ENCODE assay signal across 15 cellular contexts in the genomic region with DNA sequence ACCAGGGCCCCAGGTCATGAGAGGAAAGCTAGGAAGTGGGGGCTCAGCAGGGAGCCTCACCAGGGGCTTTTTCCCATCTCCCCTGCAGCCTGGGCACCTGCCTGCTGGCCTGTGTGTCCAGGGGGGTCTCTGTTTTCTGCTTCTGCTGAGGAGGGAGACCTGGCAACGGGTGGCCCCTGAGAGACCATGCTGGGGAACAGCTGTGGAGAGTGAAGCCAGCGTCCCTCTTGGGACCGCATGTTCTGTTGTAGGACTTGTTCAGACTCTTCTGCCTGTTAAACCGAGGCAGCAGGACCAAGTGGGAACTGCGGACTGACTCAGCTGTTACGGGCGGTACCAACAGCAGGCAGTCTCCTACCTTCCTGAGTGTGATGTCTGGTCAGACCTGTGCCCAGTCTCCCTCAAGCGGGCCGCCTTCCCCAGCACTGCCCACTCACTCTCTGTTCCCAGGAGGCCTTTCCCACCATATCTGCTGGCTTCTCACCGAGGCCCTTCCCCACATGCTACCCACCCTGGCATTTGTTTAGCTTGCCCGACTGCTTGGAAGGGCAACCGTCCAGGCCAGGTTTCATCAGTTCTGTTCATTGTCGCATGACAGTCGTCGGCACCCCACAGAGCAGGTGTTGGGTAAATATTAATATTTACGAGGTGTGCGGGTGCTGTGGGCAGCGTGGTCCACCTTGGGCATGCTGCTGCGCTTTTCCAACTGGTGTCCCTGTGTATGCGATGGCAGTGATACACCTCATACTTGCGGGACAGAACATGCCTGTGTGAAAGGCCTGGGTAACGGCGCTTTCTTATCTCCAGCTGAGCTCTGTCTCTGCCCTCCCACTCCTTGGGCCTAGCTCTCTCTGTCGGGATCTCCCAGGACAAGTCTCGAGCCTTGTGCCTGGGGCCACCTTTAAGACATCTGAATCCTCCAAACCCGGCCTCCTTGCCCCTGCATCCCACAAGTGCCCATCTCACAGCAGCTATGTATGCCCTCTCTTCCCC.
DNase-seq lines count a peak whose midpoint lies in the region; ATAC-seq and TF ChIP-seq lines count a peak whose summit lies in the region.
"Had no signal": no experiment of that assay in that cellular context is flagged by ENCODE, and none has a peak within 500 bp of the region (broad histone marks: within the 10 kb centered on the region; RNA-seq: fewer than 3 reads in every experiment).

No MANE protein-coding gene starts in this region.

- intact Hi-C loops in heart right ventricle (cut with DNase I) (loop anchor here in 2 of 10 donors (10.0 kb wide), 2 partner anchors 67 to 107 kb away; partner anchors contain the start of gene MPRIP (in 1 of the 2)), cardiac septum (cut with DNase I) (no loop called here)

- DNase-seq in heart right ventricle, result no peak
- DNase-seq in cardiac septum (ENCODE audit: low spot score), result no peak
- DNase-seq in chondrocyte (ENCODE audit: low spot score), result peak; percentile 51
- DNase-seq in neural crest cell (ENCODE audit: low read depth, low spot score), result no peak
- no peak for DNase-seq in NCI-H69 (lab: John Stamatoyannopoulos, UW)
- no peak for DNase-seq in NCI-H82 treated with DMSO at 0.1 percent for 48 hours (lab: John Stamatoyannopoulos, UW; ENCODE audit: unreplicated experiment)
- DNase-seq in stimulated activated CD8-positive, alpha-beta memory T cell treated with anti-CD3 and anti-CD28 coated beads, Interleukin-4, amount 100 ng/mL, for 48 hours, result no peak
- no peak for DNase-seq in NCI-H2081 treated with DMSO at 0.1 percent for 48 hours (lab: John Stamatoyannopoulos, UW)
- DNase-seq: activated CD8-positive, alpha-beta memory T cell treated with anti-CD3 and anti-CD28 coated beads, Interleukin-2, amount 50 U/mL, for 4 hours; GM23248; NCI-H1105; stimulated activated CD4-positive, alpha-beta T cell treated with anti-CD3 and anti-CD28 coated beads, Interleukin-4, amount 100 ng/mL, for 24 hours; uterus; WERI-Rb-1 had no signal

- H3K27me3 Mint-ChIP-seq in chondrocyte (ENCODE audit: low read depth), result no peaks in the 10 kb centered on the region
- H3K27me3 Mint-ChIP-seq in neural crest cell (ENCODE audit: low read depth), result no peaks in the 10 kb centered on the region

- H3K27me3 ChIP-seq in heart right ventricle, result no peaks in the 10 kb centered on the region
- H3K27me3 ChIP-seq: uterus had no signal

- WGBS in heart right ventricle, 2 donors, result 67 to 73% methylated on average over 26 of the region's 26 CpGs

- no peak for ATAC-seq in heart right ventricle
- ATAC-seq: activated naive CD4-positive, alpha-beta T cell treated with anti-CD3 and anti-CD28 coated beads, Interleukin-2, amount 50 U/mL, for 72 hours had no signal

- TF ChIP-seq CTCF in heart right ventricle (IDR thresholded peaks at IDR 0.05) (no peak), chondrocyte (IDR thresholded peaks at IDR 0.05) (no peak), neural crest cell (conservative IDR thresholded peaks at IDR 0.05) (no peak)

- H3K36me3 Mint-ChIP-seq in chondrocyte (ENCODE audit: low read depth) (no peaks in the 10 kb centered on the region), neural crest cell (ENCODE audit: low read depth) (no peaks in the 10 kb centered on the region)
- H3K36me3 Mint-ChIP-seq: activated naive CD4-positive, alpha-beta T cell treated with anti-CD3 and anti-CD28 coated beads, Interleukin-2, amount 50 U/mL, for 72 hours had no signal

- peaks cover 53% of the 10 kb centered on the region for H3K4me1 Mint-ChIP-seq in chondrocyte (ENCODE audit: low read depth)
- peaks cover 23% of the 10 kb centered on the region for H3K4me1 Mint-ChIP-seq in neural crest cell

- H3K9me3 ChIP-seq in heart right ventricle, result no peaks in the 10 kb centered on the region
- H3K9me3 ChIP-seq: uterus had no signal

- H3K36me3 ChIP-seq in heart right ventricle, result no peaks in the 10 kb centered on the region
- H3K36me3 ChIP-seq: uterus had no signal

- no peaks in the 10 kb centered on the region for H3K9me3 Mint-ChIP-seq in chondrocyte (ENCODE audit: low read depth)
- H3K9me3 Mint-ChIP-seq in neural crest cell, result no peaks in the 10 kb centered on the region
- H3K9me3 Mint-ChIP-seq: activated naive CD4-positive, alpha-beta T cell treated with anti-CD3 and anti-CD28 coated beads, Interleukin-2, amount 50 U/mL, for 72 hours had no signal

- H3K27ac Mint-ChIP-seq in chondrocyte (ENCODE audit: unreplicated experiment), result no peak overlapping the region
- peak overlapping the region; percentile 35 for H3K27ac Mint-ChIP-seq in neural crest cell (ENCODE audit: unreplicated experiment)

- H3K4me3 Mint-ChIP-seq in chondrocyte (ENCODE audit: unreplicated experiment) (no peak overlapping the region), neural crest cell (no peak overlapping the region)

- H3K27ac ChIP-seq in heart right ventricle, result peak overlapping the region in 6 of 10 donors; percentile 23 to 50 (median 41)
- H3K27ac ChIP-seq: GM23248, WERI-Rb-1 had no signal

- peaks cover 49 to 100% (median 93%) of the 10 kb centered on the region in 9 donors for H3K4me1 ChIP-seq in heart right ventricle

- no peak overlapping the region for H3K4me3 ChIP-seq in heart right ventricle
- H3K4me3 ChIP-seq: GM23248, uterus had no signal
